9 cellular contexts compared by ENCODE assay signal in the genomic region with DNA sequence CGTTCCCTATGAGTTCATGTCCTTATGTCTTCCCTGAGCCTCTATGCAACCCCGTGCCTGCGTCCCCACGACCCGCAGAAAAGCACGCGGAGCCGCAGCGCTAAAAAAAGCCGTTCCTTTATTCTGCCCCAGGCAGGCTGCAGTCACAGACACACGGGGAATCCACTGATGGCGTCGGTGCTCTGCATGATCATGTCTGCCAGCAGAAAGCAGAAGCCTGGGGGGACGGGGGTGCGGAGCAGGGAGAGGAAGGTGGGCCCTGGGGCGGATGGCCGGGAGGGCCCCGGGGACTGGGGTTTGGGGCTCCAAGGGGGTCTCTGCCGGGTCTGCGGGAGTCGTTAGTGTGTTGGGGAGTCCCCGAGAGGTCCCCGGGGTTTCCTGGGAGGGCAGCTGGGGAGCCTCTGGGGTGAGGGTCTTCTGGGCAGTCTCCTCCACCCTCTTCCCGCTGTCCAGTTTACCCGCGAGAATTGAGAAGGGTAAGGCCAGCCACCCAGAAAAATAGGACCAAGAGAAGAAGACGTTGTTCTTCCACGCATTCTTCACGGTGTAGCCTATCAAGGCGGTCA. TPM values are rescaled to one million over a fixed set of nuclear protein-coding genes. Genes with fewer than 3 reads are reported as not detected.
DNase-seq lines count a peak whose midpoint lies in the region; ATAC-seq, FAIRE-seq and TF ChIP-seq lines count a peak whose summit lies in the region.
"Had no signal": no experiment of that assay in that cellular context is flagged by ENCODE, and none has a peak within 500 bp of the region (broad histone marks: within the 10 kb centered on the region; RNA-seq: fewer than 3 reads in every experiment).

No MANE protein-coding gene starts in this region.

- H3K27ac Mint-ChIP-seq in endodermal cell, result peak overlapping the region; percentile 99
- peak overlapping the region; percentile 87 to 93 for H3K27ac Mint-ChIP-seq in natural killer cell treated with Interleukin-12 subunit alpha and Interleukin-12 subunit beta and Interleukin-15 and Interleukin-18, amount 100 ng/mL, for 72 hours

- no peaks in the 10 kb centered on the region for H3K36me3 Mint-ChIP-seq in endodermal cell (ENCODE audit: low read depth)
- H3K36me3 Mint-ChIP-seq in natural killer cell treated with Interleukin-12 subunit alpha and Interleukin-12 subunit beta and Interleukin-15 and Interleukin-18, amount 100 ng/mL, for 72 hours, result peaks cover 17% of the 10 kb centered on the region

- WGBS in endodermal cell (ENCODE audit: insufficient coverage in 1 of 2, insufficient read length in 1 of 2), 2 experiments, result 0% methylated on average over 8 to 30 of the region's 30 CpGs

- peak overlapping the region; percentile 99 for H3K4me3 Mint-ChIP-seq in endodermal cell
- peak overlapping the region; percentile 100 for H3K4me3 Mint-ChIP-seq in natural killer cell treated with Interleukin-12 subunit alpha and Interleukin-12 subunit beta and Interleukin-15 and Interleukin-18, amount 100 ng/mL, for 72 hours

- H3K9ac ChIP-seq in ES-I3 (ENCODE audit: low read depth, low read length) (peak overlapping the region; percentile 76), endodermal cell (ENCODE audit: extremely low read depth, low read length, poor library complexity, severe bottlenecking) (peak overlapping the region; percentile 86)

- H3K4me3 ChIP-seq in WERI-Rb-1 (ENCODE audit: low read depth, low read length) (peak overlapping the region; percentile 60), endodermal cell (ENCODE audit: low read length) (peak overlapping the region; percentile 94)

- H3K27me3 ChIP-seq in WERI-Rb-1 (ENCODE audit: insufficient read depth, low read depth, severe bottlenecking) (no peaks in the 10 kb centered on the region), endodermal cell (ENCODE audit: control insufficient read depth, insufficient read depth, low read length, poor library complexity, severe bottlenecking) (no peaks in the 10 kb centered on the region)

- TF ChIP-seq POLR2A in GM12892 (IDR thresholded peaks at IDR 0.05; ENCODE audit: low read depth, low read length), result no peak; the same call in 1 of the 2 replicates

- H3K36me3 ChIP-seq in ES-I3 (ENCODE audit: insufficient read depth, low read length), result no peaks in the 10 kb centered on the region
- H3K36me3 ChIP-seq in WERI-Rb-1, result no peaks in the 10 kb centered on the region
- no peaks in the 10 kb centered on the region for H3K36me3 ChIP-seq in endodermal cell (ENCODE audit: control insufficient read depth, insufficient read depth, low read length)

- no peak for DNase-seq in WERI-Rb-1
- DNase-seq in endodermal cell, result no peak
- DNase-seq in natural killer cell treated with Interleukin-12 subunit alpha and Interleukin-12 subunit beta and Interleukin-15 and Interleukin-18, amount 100 ng/mL, for 72 hours (ENCODE audit: low spot score), result peak; percentile 71
- DNase-seq in NCI-H446 (lab: John Stamatoyannopoulos, UW), result no peak
- DNase-seq in NCI-H2081 treated with DMSO at 0.1 percent for 48 hours (lab: John Stamatoyannopoulos, UW), result no peak
- no peak for DNase-seq in GM12892 (ENCODE audit: insufficient read length)

- H3K4me1 ChIP-seq in ES-I3 (ENCODE audit: insufficient read depth, low read length) (peaks cover 12% of the 10 kb centered on the region; the same call in 1 of the 2 replicates), endodermal cell (ENCODE audit: control insufficient read depth, insufficient read depth, low read length) (peaks cover 17% of the 10 kb centered on the region)

- H3K27ac ChIP-seq in WERI-Rb-1, result peak overlapping the region; percentile 86
- H3K27ac ChIP-seq in endodermal cell (ENCODE audit: low read depth, low read length), result peak overlapping the region; percentile 78

- FAIRE-seq in GM12892 (lab: Jason Lieb, UNC), result no peak

- H3K9me3 ChIP-seq in ES-I3 (ENCODE audit: control insufficient read depth, insufficient read depth, low read length) (no peaks in the 10 kb centered on the region), WERI-Rb-1 (ENCODE audit: severe bottlenecking) (no peaks in the 10 kb centered on the region), endodermal cell (ENCODE audit: control insufficient read depth, low read length) (no peaks in the 10 kb centered on the region)

- H3K4me1 Mint-ChIP-seq in endodermal cell, result peaks cover 37% of the 10 kb centered on the region
- peaks cover 61 to 66% of the 10 kb centered on the region in 2 donors for H3K4me1 Mint-ChIP-seq in natural killer cell treated with Interleukin-12 subunit alpha and Interleukin-12 subunit beta and Interleukin-15 and Interleukin-18, amount 100 ng/mL, for 72 hours (ENCODE audit: low read depth in 2 of 2)

- H3K9me3 Mint-ChIP-seq in endodermal cell, result no peaks in the 10 kb centered on the region
- H3K9me3 Mint-ChIP-seq in natural killer cell treated with Interleukin-12 subunit alpha and Interleukin-12 subunit beta and Interleukin-15 and Interleukin-18, amount 100 ng/mL, for 72 hours, result no peaks in the 10 kb centered on the region

- H3K27me3 Mint-ChIP-seq in endodermal cell (ENCODE audit: insufficient read depth), result peaks cover 4% of the 10 kb centered on the region
- no peaks in the 10 kb centered on the region for H3K27me3 Mint-ChIP-seq in natural killer cell treated with Interleukin-12 subunit alpha and Interleukin-12 subunit beta and Interleukin-15 and Interleukin-18, amount 100 ng/mL, for 72 hours

- ATAC-seq in HG03064 (IDR thresholded peaks at IDR 0.05; ENCODE audit: low read depth, unreplicated experiment), result peak; percentile 10
- ATAC-seq in natural killer cell treated with Interleukin-12 subunit alpha and Interleukin-12 subunit beta and Interleukin-15 and Interleukin-18, amount 100 ng/mL, for 72 hours, result no peak

- TF ChIP-seq CTCF in WERI-Rb-1 (IDR thresholded peaks at IDR 0.05; ENCODE audit: low read depth, low read length) (no peak), endodermal cell (conservative IDR thresholded peaks at IDR 0.05) (no peak)

RNA-seq across cellular contexts. Expression of a gene that starts 0.9 kb away (rescaled TPM):
- 10 to 100 TPM; 54.3 to 77.3 TPM for total RNA-seq in endodermal cell
- 65.3 TPM for polyA plus RNA-seq in endodermal cell (2013, experiment 1 of 2)
- polyA plus RNA-seq in endodermal cell (2013, experiment 2 of 2), result 60.7 TPM
- 10 to 100 TPM; 41.1 to 83.8 TPM for total RNA-seq in natural killer cell treated with Interleukin-12 subunit alpha and Interleukin-12 subunit beta and Interleukin-15 and Interleukin-18, amount 100 ng/mL, for 72 hours
- polyA plus RNA-seq in GM12892 (2012; ENCODE audit: missing spikeins), result 65.3 TPM

RNA-seq across cellular contexts. Expression of a gene that starts 1.7 kb away (rescaled TPM):
- 1 to 10 TPM; 1.3 to 2.5 TPM for total RNA-seq in endodermal cell
- 3.7 TPM for polyA plus RNA-seq in endodermal cell (2013, experiment 1 of 2)
- polyA plus RNA-seq in endodermal cell (2013, experiment 2 of 2), result 2.4 TPM
- 10 to 100 TPM; 49.6 to 74.3 TPM for total RNA-seq in natural killer cell treated with Interleukin-12 subunit alpha and Interleukin-12 subunit beta and Interleukin-15 and Interleukin-18, amount 100 ng/mL, for 72 hours
- 0.59 TPM for polyA plus RNA-seq in GM12892 (2012; ENCODE audit: missing spikeins)

RNA-seq across cellular contexts. Expression of a gene that starts 5.4 kb away (rescaled TPM):
- not detected for total RNA-seq in endodermal cell
- polyA plus RNA-seq in endodermal cell (2013, experiment 1 of 2), result not detected
- polyA plus RNA-seq in endodermal cell (2013, experiment 2 of 2), result not detected
- 1,000 to 10,000 TPM; 1,196 to 2,045 TPM for total RNA-seq in natural killer cell treated with Interleukin-12 subunit alpha and Interleukin-12 subunit beta and Interleukin-15 and Interleukin-18, amount 100 ng/mL, for 72 hours
- polyA plus RNA-seq in GM12892 (2012; ENCODE audit: missing spikeins), result 8.2 TPM
- total RNA-seq: NCI-H460 had no signal

RNA-seq across cellular contexts. Expression of a gene that starts 20.7 kb away (rescaled TPM):
- total RNA-seq in endodermal cell, result not detected
- not detected for polyA plus RNA-seq in endodermal cell (2013, experiment 1 of 2)
- not detected for polyA plus RNA-seq in endodermal cell (2013, experiment 2 of 2)
- total RNA-seq in natural killer cell treated with Interleukin-12 subunit alpha and Interleukin-12 subunit beta and Interleukin-15 and Interleukin-18, amount 100 ng/mL, for 72 hours, result 10 to 100 TPM in 1 of 2 donors, 1 to 10 TPM in 1; 2.1 to 12.6 TPM
- polyA plus RNA-seq in GM12892 (2012; ENCODE audit: missing spikeins), result not detected
- total RNA-seq: NCI-H460 had no signal

RNA-seq across cellular contexts. Expression of a gene that starts 23.3 kb away (rescaled TPM):
- 1 to 10 TPM; 1.4 to 1.8 TPM for total RNA-seq in endodermal cell
- polyA plus RNA-seq in endodermal cell (2013, experiment 1 of 2), result 0.28 TPM
- 0.54 TPM for polyA plus RNA-seq in endodermal cell (2013, experiment 2 of 2)
- under 1 TPM; 0.78 to 0.98 TPM for total RNA-seq in natural killer cell treated with Interleukin-12 subunit alpha and Interleukin-12 subunit beta and Interleukin-15 and Interleukin-18, amount 100 ng/mL, for 72 hours
- polyA plus RNA-seq in GM12892 (2012; ENCODE audit: missing spikeins), result not detected
- total RNA-seq: NCI-H460 had no signal

Comparison
In these comparisons a context has a peak if more than half of its experiments do, and no peak if none do; other contexts are left out.
1. RNA of a gene that starts 1.7 kb away (total RNA-seq): 49.6 to 74.3 TPM in natural killer cell treated with Interleukin-12 subunit alpha and Interleukin-12 subunit beta and Interleukin-15 and Interleukin-18, amount 100 ng/mL, for 72 hours; 1.3 to 2.5 TPM in endodermal cell; every median in the first group is over 10 times any median in the second.
2. RNA of a gene that starts 5.4 kb away (total RNA-seq): 1,196 to 2,045 TPM in natural killer cell treated with Interleukin-12 subunit alpha and Interleukin-12 subunit beta and Interleukin-15 and Interleukin-18, amount 100 ng/mL, for 72 hours; not detected in endodermal cell; every median in the first group is over 1,000 times any median in the second.